Comparison of ENCODE assay signal across 25 cellular contexts in genomic region chr16:10218490-10219206, GRCh38. TPM values are rescaled to one million over a fixed set of nuclear protein-coding genes. Genes with fewer than 3 reads are reported as not detected.
"Had no signal": no experiment of that assay in that cellular context is flagged by ENCODE, and none has a peak within 500 bp of the region (broad histone marks: within the 10 kb centered on the region; RNA-seq: fewer than 3 reads in every experiment).

No MANE protein-coding gene starts in this region.

- H3K9me3 Mint-ChIP-seq: effector memory CD8-positive, alpha-beta T cell; natural killer cell; stimulated activated memory B cell treated with anti-CD40 and anti-IgM and Interleukin-4, amounts not matched to agents 10 μg/mL and 1 μg/mL and 100 μg/mL, for 72 hours had no signal

- H3K27me3 ChIP-seq: ovary, testis had no signal

- H3K27ac Mint-ChIP-seq: effector memory CD8-positive, alpha-beta T cell; natural killer cell; stimulated activated memory B cell treated with anti-CD40 and anti-IgM and Interleukin-4, amounts not matched to agents 10 μg/mL and 1 μg/mL and 100 μg/mL, for 72 hours; type B pancreatic cell had no signal

- DNase-seq: dermis blood vessel endothelial cell; effector memory CD8-positive, alpha-beta T cell; hippocampal formation; left cardiac atrium; left lung; lower lobe of right lung; natural killer cell; occipital lobe; ovary; posterior cingulate gyrus; psoas muscle; retina; sigmoid colon; stimulated activated CD4-positive, alpha-beta T cell treated with anti-CD3 and anti-CD28 coated beads, Interleukin-2, amount 100 ng/mL, for 24 hours; stimulated activated CD4-positive, alpha-beta T cell treated with anti-CD3 and anti-CD28 coated beads, Interleukin-4, amount 100 ng/mL, for 24 hours; stimulated activated naive CD8-positive, alpha-beta T cell treated with anti-CD3 and anti-CD28 coated beads, Interleukin-15, Interleukin-2, amounts not matched to agents 100 U/mL and 50 U/mL, for 24 hours; substantia nigra; testis; tibial artery had no signal

- H3K27ac ChIP-seq: coronary artery, left lung, lower lobe of right lung, ovary, psoas muscle, sigmoid colon, testis, tibial artery had no signal

- ATAC-seq: effector memory CD8-positive, alpha-beta T cell; left lung; lower lobe of right lung; natural killer cell; psoas muscle; stimulated activated memory B cell treated with anti-CD40 and anti-IgM and Interleukin-4, amounts not matched to agents 10 μg/mL and 1 μg/mL and 100 μg/mL, for 72 hours; stimulated activated naive CD8-positive, alpha-beta T cell treated with anti-CD3 and anti-CD28 coated beads, Interleukin-15, Interleukin-2, amounts not matched to agents 100 U/mL and 50 U/mL, for 24 hours had no signal

- H3K4me3 Mint-ChIP-seq: effector memory CD8-positive, alpha-beta T cell; natural killer cell; stimulated activated memory B cell treated with anti-CD40 and anti-IgM and Interleukin-4, amounts not matched to agents 10 μg/mL and 1 μg/mL and 100 μg/mL, for 72 hours; type B pancreatic cell had no signal

- H3K4me1 ChIP-seq: left lung, lower lobe of right lung, psoas muscle, sigmoid colon, testis, tibial artery had no signal

- H3K36me3 ChIP-seq: left lung, lower lobe of right lung, ovary, sigmoid colon, tibial artery had no signal

- H3K36me3 Mint-ChIP-seq: natural killer cell; stimulated activated memory B cell treated with anti-CD40 and anti-IgM and Interleukin-4, amounts not matched to agents 10 μg/mL and 1 μg/mL and 100 μg/mL, for 72 hours; type B pancreatic cell had no signal

- FAIRE-seq: frontal cortex, islet of Langerhans had no signal

- H3K4me1 Mint-ChIP-seq: natural killer cell had no signal

- H3K9me3 ChIP-seq: left lung, lower lobe of right lung, ovary, psoas muscle, sigmoid colon, testis, tibial artery had no signal

- H3K4me3 ChIP-seq: coronary artery, left lung, lower lobe of right lung, ovary, psoas muscle, sigmoid colon, testis, tibial artery had no signal

RNA-seq across cellular contexts. Expression of gene GRIN2A, which starts 36.4 kb away (rescaled TPM):
- total RNA-seq: dermis blood vessel endothelial cell, myocyte, natural killer cell had no signal
